ENCODE assay signal across 1 cellular context in the genomic region with DNA sequence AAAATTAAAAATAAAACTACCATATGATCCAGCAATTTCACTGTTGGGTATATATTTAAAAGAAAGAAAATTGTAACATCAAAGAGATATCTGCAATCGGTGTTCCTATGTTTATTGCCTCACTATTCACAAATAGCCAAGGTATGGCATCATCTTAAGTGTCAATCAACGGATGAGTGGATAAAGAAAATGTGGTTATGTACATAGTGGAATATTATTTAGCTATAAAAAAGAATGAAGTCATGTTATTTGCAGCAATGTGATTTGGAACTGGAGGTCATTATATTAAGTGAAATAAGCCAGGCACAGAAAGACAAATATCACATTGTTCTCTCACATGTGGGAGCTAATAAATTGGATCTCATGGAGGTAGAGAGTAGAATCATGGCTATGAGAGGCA.
TF ChIP-seq lines count a peak whose summit lies in the region.

No MANE protein-coding gene starts in this region.

TF ChIP-seq in GM23338, 12 proteins besides CTCF, POLR2A, EP300 and RAD21 (continued from another document):
- TF ChIP-seq ZNF462 (CRISPR knock-in tag; IDR thresholded peaks at IDR 0.05) (no peak), EZH2phosphoT487 (IDR thresholded peaks at IDR 0.05; ENCODE audit: unreplicated experiment) (no peak), POLR2AphosphoS5 (IDR thresholded peaks at IDR 0.05; ENCODE audit: low read depth) (no peak), JUNB (IDR thresholded peaks at IDR 0.05; ENCODE audit: unreplicated experiment) (no peak)
- TF ChIP-seq, protein P1, sequence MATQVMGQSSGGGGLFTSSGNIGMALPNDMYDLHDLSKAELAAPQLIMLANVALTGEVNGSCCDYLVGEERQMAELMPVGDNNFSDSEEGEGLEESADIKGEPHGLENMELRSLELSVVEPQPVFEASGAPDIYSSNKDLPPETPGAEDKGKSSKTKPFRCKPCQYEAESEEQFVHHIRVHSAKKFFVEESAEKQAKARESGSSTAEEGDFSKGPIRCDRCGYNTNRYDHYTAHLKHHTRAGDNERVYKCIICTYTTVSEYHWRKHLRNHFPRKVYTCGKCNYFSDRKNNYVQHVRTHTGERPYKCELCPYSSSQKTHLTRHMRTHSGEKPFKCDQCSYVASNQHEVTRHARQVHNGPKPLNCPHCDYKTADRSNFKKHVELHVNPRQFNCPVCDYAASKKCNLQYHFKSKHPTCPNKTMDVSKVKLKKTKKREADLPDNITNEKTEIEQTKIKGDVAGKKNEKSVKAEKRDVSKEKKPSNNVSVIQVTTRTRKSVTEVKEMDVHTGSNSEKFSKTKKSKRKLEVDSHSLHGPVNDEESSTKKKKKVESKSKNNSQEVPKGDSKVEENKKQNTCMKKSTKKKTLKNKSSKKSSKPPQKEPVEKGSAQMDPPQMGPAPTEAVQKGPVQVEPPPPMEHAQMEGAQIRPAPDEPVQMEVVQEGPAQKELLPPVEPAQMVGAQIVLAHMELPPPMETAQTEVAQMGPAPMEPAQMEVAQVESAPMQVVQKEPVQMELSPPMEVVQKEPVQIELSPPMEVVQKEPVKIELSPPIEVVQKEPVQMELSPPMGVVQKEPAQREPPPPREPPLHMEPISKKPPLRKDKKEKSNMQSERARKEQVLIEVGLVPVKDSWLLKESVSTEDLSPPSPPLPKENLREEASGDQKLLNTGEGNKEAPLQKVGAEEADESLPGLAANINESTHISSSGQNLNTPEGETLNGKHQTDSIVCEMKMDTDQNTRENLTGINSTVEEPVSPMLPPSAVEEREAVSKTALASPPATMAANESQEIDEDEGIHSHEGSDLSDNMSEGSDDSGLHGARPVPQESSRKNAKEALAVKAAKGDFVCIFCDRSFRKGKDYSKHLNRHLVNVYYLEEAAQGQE (IDR thresholded peaks at IDR 0.05; ENCODE audit: unreplicated experiment) = no peak
